In the genomic region with DNA sequence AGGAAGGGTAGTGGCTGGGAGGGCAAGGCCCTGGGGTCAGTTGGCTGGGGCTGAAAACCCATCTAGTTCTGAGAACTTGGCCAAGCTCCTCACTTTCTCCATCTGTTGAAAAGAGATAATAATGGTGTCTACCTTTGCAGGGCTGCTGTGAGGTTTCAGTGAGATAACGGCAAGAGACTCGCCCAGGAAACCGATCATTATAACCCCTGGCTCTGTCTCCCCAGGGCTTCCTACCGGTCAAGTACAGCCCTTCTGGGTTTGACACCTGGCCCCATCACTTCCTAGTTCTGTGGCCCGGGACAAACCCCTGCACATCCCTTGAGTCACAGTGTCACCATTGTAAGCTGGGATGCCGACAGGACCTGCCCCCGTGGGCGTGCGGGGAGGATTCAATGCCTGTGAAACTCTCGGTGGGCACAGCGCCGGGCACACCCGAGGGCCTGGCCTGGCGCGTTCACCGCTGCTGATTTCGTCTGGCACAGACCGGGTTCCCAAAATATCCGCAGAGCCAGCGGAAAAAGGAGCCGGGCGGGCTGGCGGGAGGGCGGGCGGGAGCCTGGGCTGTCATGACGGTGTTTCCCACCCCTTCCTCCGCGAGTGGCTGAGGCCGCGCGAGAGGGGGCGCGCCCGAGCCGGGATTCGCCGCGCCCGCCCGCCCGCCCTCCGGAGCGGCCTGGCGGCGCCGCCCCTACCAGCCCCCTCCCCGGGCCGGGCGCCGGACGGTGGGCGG, we compare ENCODE assay signal across 8 cellular contexts.
DNase-seq lines count a peak whose midpoint lies in the region; ATAC-seq and TF ChIP-seq lines count a peak whose summit lies in the region.

No MANE protein-coding gene starts in this region.

- DNase-seq in DMS79 (lab: John Stamatoyannopoulos, UW) (peak; percentile 35), MV-4-11 (lab: John Stamatoyannopoulos, UW) (peak; percentile 23), T1000 (lab: John Stamatoyannopoulos, UW) (peak; percentile 40), astrocyte of the cerebellum (ENCODE audit: low read depth) (no peak), hippocampal formation (lab: John Stamatoyannopoulos, UW) (peak; percentile 73 to 77), retinal pigment epithelial cell (ENCODE audit: low read depth) (no peak)

- ATAC-seq in GM21825 (IDR thresholded peaks at IDR 0.05; ENCODE audit: unreplicated experiment) (peak; percentile 30), GM18870 (IDR thresholded peaks at IDR 0.05; ENCODE audit: unreplicated experiment) (no peak)

- TF ChIP-seq CTCF in astrocyte of the cerebellum (IDR thresholded peaks at IDR 0.05; ENCODE audit: low read depth, low read length, missing control alignments) (no peak), retinal pigment epithelial cell (conservative IDR thresholded peaks at IDR 0.05; ENCODE audit: low read depth, low read length) (no peak)

- H3K4me3 ChIP-seq in astrocyte of the cerebellum (ENCODE audit: low read depth, low read length) (peak overlapping the region; percentile 65), retinal pigment epithelial cell (ENCODE audit: low read length) (peak overlapping the region; percentile 74)

- in situ Hi-C loops in astrocyte of the cerebellum (cut with HindIII; ENCODE audit: low sequenced_read_pairs): no loop called here

Comparison
In these comparisons a context has a peak if more than half of its experiments do, and no peak if none do; other contexts are left out.
1. DNase-seq: peak in DMS79 (single experiment), MV-4-11 (single experiment), T1000 (single experiment) and hippocampal formation (2 of 2); none in astrocyte of the cerebellum (single experiment) and retinal pigment epithelial cell (single experiment).